In the genomic region with DNA sequence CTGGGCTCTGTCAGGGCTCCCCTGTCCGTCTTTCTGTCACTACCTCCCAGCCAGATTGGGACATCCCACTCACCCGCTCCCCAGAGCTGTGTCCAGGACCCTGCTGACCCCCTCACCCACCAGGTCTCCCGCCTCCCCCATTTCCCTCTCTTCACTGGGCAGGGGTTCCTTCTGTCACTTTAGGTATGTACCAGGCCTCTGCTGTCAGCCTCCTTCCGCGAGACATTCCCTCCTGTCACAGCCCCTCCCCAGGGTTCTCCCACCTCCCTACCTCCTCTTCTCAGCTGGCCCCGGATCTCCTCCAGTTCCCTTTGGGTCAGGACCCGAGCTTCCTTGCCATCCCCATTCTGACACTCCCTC, we compare ENCODE assay signal across 1 cellular context.
A peak's percentile ranks its signal among the peaks of the same experiment; 100 is the strongest.
TF ChIP-seq lines count a peak whose summit lies in the region.

No MANE protein-coding gene starts in this region.

TF ChIP-seq in GM12878, 131 proteins besides CTCF, POLR2A, EP300 and RAD21:
- TF ChIP-seq SMARCA5 (IDR thresholded peaks at IDR 0.05): 0 out of 2 replicates have a peak, but pooled peaks have one; percentile 3
- peak; percentile 56; the same call in 1 of the 2 replicates for TF ChIP-seq HDGF (IDR thresholded peaks at IDR 0.05)
- TF ChIP-seq, protein P1, sequence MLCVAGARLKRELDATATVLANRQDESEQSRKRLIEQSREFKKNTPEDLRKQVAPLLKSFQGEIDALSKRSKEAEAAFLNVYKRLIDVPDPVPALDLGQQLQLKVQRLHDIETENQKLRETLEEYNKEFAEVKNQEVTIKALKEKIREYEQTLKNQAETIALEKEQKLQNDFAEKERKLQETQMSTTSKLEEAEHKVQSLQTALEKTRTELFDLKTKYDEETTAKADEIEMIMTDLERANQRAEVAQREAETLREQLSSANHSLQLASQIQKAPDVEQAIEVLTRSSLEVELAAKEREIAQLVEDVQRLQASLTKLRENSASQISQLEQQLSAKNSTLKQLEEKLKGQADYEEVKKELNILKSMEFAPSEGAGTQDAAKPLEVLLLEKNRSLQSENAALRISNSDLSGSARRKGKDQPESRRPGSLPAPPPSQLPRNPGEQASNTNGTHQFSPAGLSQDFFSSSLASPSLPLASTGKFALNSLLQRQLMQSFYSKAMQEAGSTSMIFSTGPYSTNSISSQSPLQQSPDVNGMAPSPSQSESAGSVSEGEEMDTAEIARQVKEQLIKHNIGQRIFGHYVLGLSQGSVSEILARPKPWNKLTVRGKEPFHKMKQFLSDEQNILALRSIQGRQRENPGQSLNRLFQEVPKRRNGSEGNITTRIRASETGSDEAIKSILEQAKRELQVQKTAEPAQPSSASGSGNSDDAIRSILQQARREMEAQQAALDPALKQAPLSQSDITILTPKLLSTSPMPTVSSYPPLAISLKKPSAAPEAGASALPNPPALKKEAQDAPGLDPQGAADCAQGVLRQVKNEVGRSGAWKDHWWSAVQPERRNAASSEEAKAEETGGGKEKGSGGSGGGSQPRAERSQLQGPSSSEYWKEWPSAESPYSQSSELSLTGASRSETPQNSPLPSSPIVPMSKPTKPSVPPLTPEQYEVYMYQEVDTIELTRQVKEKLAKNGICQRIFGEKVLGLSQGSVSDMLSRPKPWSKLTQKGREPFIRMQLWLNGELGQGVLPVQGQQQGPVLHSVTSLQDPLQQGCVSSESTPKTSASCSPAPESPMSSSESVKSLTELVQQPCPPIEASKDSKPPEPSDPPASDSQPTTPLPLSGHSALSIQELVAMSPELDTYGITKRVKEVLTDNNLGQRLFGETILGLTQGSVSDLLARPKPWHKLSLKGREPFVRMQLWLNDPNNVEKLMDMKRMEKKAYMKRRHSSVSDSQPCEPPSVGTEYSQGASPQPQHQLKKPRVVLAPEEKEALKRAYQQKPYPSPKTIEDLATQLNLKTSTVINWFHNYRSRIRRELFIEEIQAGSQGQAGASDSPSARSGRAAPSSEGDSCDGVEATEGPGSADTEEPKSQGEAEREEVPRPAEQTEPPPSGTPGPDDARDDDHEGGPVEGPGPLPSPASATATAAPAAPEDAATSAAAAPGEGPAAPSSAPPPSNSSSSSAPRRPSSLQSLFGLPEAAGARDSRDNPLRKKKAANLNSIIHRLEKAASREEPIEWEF (IDR thresholded peaks at IDR 0.05; ENCODE audit: insufficient replicate concordance, low read depth, low read length): no peak
